Comparison of ENCODE assay signal across 22 cellular contexts in genomic region chr4:57018930-57019329, GRCh38. TPM values are rescaled to one million over a fixed set of nuclear protein-coding genes. Genes with fewer than 3 reads are reported as not detected.
DNase-seq lines count a peak whose midpoint lies in the region; ATAC-seq and TF ChIP-seq lines count a peak whose summit lies in the region.
"Had no signal": no experiment of that assay in that cellular context is flagged by ENCODE, and none has a peak within 500 bp of the region (broad histone marks: within the 10 kb centered on the region; RNA-seq: fewer than 3 reads in every experiment).

No MANE protein-coding gene starts in this region.

- H3K27ac ChIP-seq in right atrium auricular region: no peak overlapping the region
- peak overlapping the region; percentile 21 for H3K27ac ChIP-seq in upper lobe of right lung
- H3K27ac ChIP-seq: adrenal gland, parathyroid adenoma, SJSA1 had no signal

- H3K36me3 Mint-ChIP-seq in activated naive CD8-positive, alpha-beta T cell treated with anti-CD3 and anti-CD28 coated beads for 36 hours: peaks cover 27% of the 10 kb centered on the region
- H3K36me3 Mint-ChIP-seq in progenitor cell of endocrine pancreas (ENCODE audit: insufficient read depth): peaks cover 44% of the 10 kb centered on the region

- no peaks in the 10 kb centered on the region for H3K4me1 Mint-ChIP-seq in activated naive CD8-positive, alpha-beta T cell treated with anti-CD3 and anti-CD28 coated beads for 36 hours
- no peaks in the 10 kb centered on the region for H3K4me1 Mint-ChIP-seq in progenitor cell of endocrine pancreas (ENCODE audit: low read depth)

- H3K36me3 ChIP-seq in right atrium auricular region: peaks cover 73% of the 10 kb centered on the region
- peaks cover 93% of the 10 kb centered on the region for H3K36me3 ChIP-seq in upper lobe of right lung

- H3K9me3 ChIP-seq in right atrium auricular region: no peaks in the 10 kb centered on the region
- no peaks in the 10 kb centered on the region for H3K9me3 ChIP-seq in upper lobe of right lung
- H3K9me3 ChIP-seq: adrenal gland, HAP-1, SJSA1 had no signal

- no peaks in the 10 kb centered on the region for H3K9me3 Mint-ChIP-seq in activated naive CD8-positive, alpha-beta T cell treated with anti-CD3 and anti-CD28 coated beads for 36 hours
- H3K9me3 Mint-ChIP-seq in progenitor cell of endocrine pancreas (ENCODE audit: low read depth): no peaks in the 10 kb centered on the region
- H3K9me3 Mint-ChIP-seq: activated T-helper 2 cell treated with anti-CD3 and anti-CD28 coated beads, Interferon-gamma antibody, Interleukin-2, Interleukin-4, amounts not matched to agents 10 μg/mL and 5 μg/mL and 100 μg/mL, durations not matched to agents 14 hours and 24 hours and 36 hours; CD4-positive, alpha-beta memory T cell; naive B cell had no signal

- H3K4me1 ChIP-seq in right atrium auricular region: peaks cover 0 to 13% of the 10 kb centered on the region in 2 donors
- no peaks in the 10 kb centered on the region for H3K4me1 ChIP-seq in upper lobe of right lung
- H3K4me1 ChIP-seq: HAP-1, parathyroid adenoma had no signal

- peak overlapping the region; percentile 1 for H3K27ac Mint-ChIP-seq in activated naive CD8-positive, alpha-beta T cell treated with anti-CD3 and anti-CD28 coated beads for 36 hours
- no peak overlapping the region for H3K27ac Mint-ChIP-seq in progenitor cell of endocrine pancreas

- H3K4me3 Mint-ChIP-seq in activated naive CD8-positive, alpha-beta T cell treated with anti-CD3 and anti-CD28 coated beads for 36 hours: no peak overlapping the region
- no peak overlapping the region for H3K4me3 Mint-ChIP-seq in progenitor cell of endocrine pancreas (ENCODE audit: low read depth)
- H3K4me3 Mint-ChIP-seq: CD4-positive, alpha-beta memory T cell; naive B cell had no signal

- H3K4me3 ChIP-seq in right atrium auricular region: no peak overlapping the region
- H3K4me3 ChIP-seq in foreskin fibroblast (ENCODE audit: low read depth in 1 of 2, low read length in 2 of 2): no peak overlapping the region
- no peak overlapping the region for H3K4me3 ChIP-seq in upper lobe of right lung
- H3K4me3 ChIP-seq: adrenal gland, HAP-1, SJSA1 had no signal

- DNase-seq in Right ventricle myocardium superior (no peak), right atrium auricular region (ENCODE audit: low spot score) (no peak), foreskin fibroblast (no peak), upper lobe of right lung (no peak), posterior cingulate gyrus (no peak), progenitor cell of endocrine pancreas (ENCODE audit: low spot score, unreplicated experiment) (no peak)
- no peak for DNase-seq in activated naive CD8-positive, alpha-beta T cell treated with anti-CD3 and anti-CD28 coated beads for 36 hours
- DNase-seq in stimulated activated CD4-positive, alpha-beta T cell treated with anti-CD3 and anti-CD28 coated beads, Interleukin-4, amount 100 ng/mL, for 4 hours: no peak
- DNase-seq: adrenal gland; CD4-positive, alpha-beta memory T cell; cerebellar nuclear complex; effector memory CD4-positive, alpha-beta T cell; hypothalamus; mammary epithelial cell; naive B cell; NCI-H524 treated with DMSO at 0.1 percent for 48 hours; small intestine; stimulated activated CD4-positive, alpha-beta T cell treated with anti-CD3 and anti-CD28 coated beads, Interleukin-4, amount 100 ng/mL, for 1 hour had no signal

- TF ChIP-seq CTCF in right atrium auricular region (IDR thresholded peaks at IDR 0.05) (peak in 1 of 2 donors; percentile 28), foreskin fibroblast (IDR thresholded peaks at IDR 0.05; ENCODE audit: low read depth, low read length) (peak; percentile 7), upper lobe of right lung (IDR thresholded peaks at IDR 0.05) (peak; percentile 9), progenitor cell of endocrine pancreas (IDR thresholded peaks at IDR 0.05; ENCODE audit: unreplicated experiment) (no peak)

- ATAC-seq in Right ventricle myocardium superior (ENCODE audit: poor library complexity) (peak; percentile 10), upper lobe of right lung (no peak)

- intact Hi-C loops in Right ventricle myocardium superior (cut with DNase I): no loop called here
- intact Hi-C loops in upper lobe of right lung (cut with DNase I): no loop called here
- intact Hi-C loops in posterior cingulate gyrus (cut with DNase I): no loop called here

- no peaks in the 10 kb centered on the region for H3K27me3 Mint-ChIP-seq in activated naive CD8-positive, alpha-beta T cell treated with anti-CD3 and anti-CD28 coated beads for 36 hours
- no peaks in the 10 kb centered on the region for H3K27me3 Mint-ChIP-seq in progenitor cell of endocrine pancreas
- H3K27me3 Mint-ChIP-seq: CD4-positive, alpha-beta memory T cell; naive B cell had no signal

- H3K27me3 ChIP-seq in right atrium auricular region (no peaks in the 10 kb centered on the region), upper lobe of right lung (no peaks in the 10 kb centered on the region)
- H3K27me3 ChIP-seq: adrenal gland, SJSA1 had no signal

RNA-seq across cellular contexts. Expression of gene POLR2B, which starts 40.2 kb away (rescaled TPM):
- total RNA-seq in Right ventricle myocardium superior: 71.6 TPM
- 10 to 100 TPM; 55.3 to 56.2 TPM for total RNA-seq in right atrium auricular region
- total RNA-seq in activated naive CD8-positive, alpha-beta T cell treated with anti-CD3 and anti-CD28 coated beads for 36 hours: 100 to 1,000 TPM; 142 to 144 TPM
- total RNA-seq in upper lobe of right lung: 65.8 TPM
- total RNA-seq in progenitor cell of endocrine pancreas: 107 and 116 TPM in 2 replicates

RNA-seq across cellular contexts. Expression of gene NOA1, which starts 41.5 kb away (rescaled TPM):
- total RNA-seq in Right ventricle myocardium superior: 11.5 TPM
- 10 to 100 TPM; 11.8 to 17.2 TPM for total RNA-seq in right atrium auricular region
- total RNA-seq in activated naive CD8-positive, alpha-beta T cell treated with anti-CD3 and anti-CD28 coated beads for 36 hours: 10 to 100 TPM; 28.5 to 29.6 TPM
- total RNA-seq in upper lobe of right lung: 14.5 TPM
- total RNA-seq in progenitor cell of endocrine pancreas: 16.7 and 17.4 TPM in 2 replicates
